Comparison of ENCODE assay signal across 8 cellular contexts in genomic region chr5:76337949-76338589, GRCh38.
DNase-seq lines count a peak whose midpoint lies in the region; ATAC-seq and TF ChIP-seq lines count a peak whose summit lies in the region.

No MANE protein-coding gene starts in this region.

- ATAC-seq in GM21723 (IDR thresholded peaks at IDR 0.05; ENCODE audit: unreplicated experiment) = peak; percentile 78
- ATAC-seq in GM21515 (IDR thresholded peaks at IDR 0.05; ENCODE audit: unreplicated experiment) = no peak

- no peaks in the 10 kb centered on the region for H3K9me3 ChIP-seq in CD4-positive, alpha-beta memory T cell (ENCODE audit: control insufficient read depth in 1 of 2, low read length in 2 of 2)
- H3K9me3 ChIP-seq in OCI-LY7 (ENCODE audit: low read length) = no peaks in the 10 kb centered on the region

- H3K4me3 Mint-ChIP-seq in CD4-positive, alpha-beta memory T cell = peak overlapping the region in 4 of 8 donors; percentile 16 to 54 (median 25)

- peak overlapping the region in 5 of 7 donors; percentile 36 to 70 (median 66) for H3K27ac Mint-ChIP-seq in CD4-positive, alpha-beta memory T cell

- POLR2A ChIA-PET in CD4-positive, alpha-beta memory T cell (lab: Charles Lee; ENCODE audit: partially characterized antibody) = interaction anchor here (1.0 to 2.1 kb wide), 5 partner anchors 12 to 209 kb away, joined by 3 to 17 read pairs (median 9); partner anchors contain the start of gene IQGAP2
- POLR2A ChIA-PET in OCI-LY7 (lab: Charles Lee) = interaction anchor here (0.5 to 0.9 kb wide), 2 partner anchors 14 to 15 kb away, joined by 5 read pairs; no protein-coding TSS in a partner anchor

- peak; percentile 55 to 62 (median 58) for DNase-seq in CD4-positive, alpha-beta memory T cell
- DNase-seq in OCI-LY7 (ENCODE audit: low spot score) (peak; percentile 74), hepatic stellate cell (ENCODE audit: low spot score) (peak; percentile 29), NCI-H146 treated with DMSO at 0.1 percent for 48 hours (lab: John Stamatoyannopoulos, UW; ENCODE audit: unreplicated experiment) (no peak)
- DNase-seq in activated gamma-delta T cell treated with anti-CD3 and anti-CD28 coated beads, Interleukin-2, amount 50 U/mL, for 16 hours (ENCODE audit: low read depth) = peak; percentile 25
- peak; percentile 23 to 39 for DNase-seq in stimulated activated CD4-positive, alpha-beta T cell treated with anti-CD3 and anti-CD28 coated beads, Interleukin-2, amount 100 ng/mL, for 24 hours

- H3K4me3 ChIP-seq in CD4-positive, alpha-beta memory T cell (ENCODE audit: low read length in 2 of 2) = no peak overlapping the region
- H3K4me3 ChIP-seq in OCI-LY7 (ENCODE audit: low read depth, low read length, poor library complexity, severe bottlenecking) = no peak overlapping the region

- BruUV-seq in OCI-LY7 (replicated peaks; lab: Mats Ljungman, UMichigan) = no TSS peak

- H3K27me3 Mint-ChIP-seq in CD4-positive, alpha-beta memory T cell = no peaks in the 10 kb centered on the region

- no peaks in the 10 kb centered on the region for H3K9me3 Mint-ChIP-seq in CD4-positive, alpha-beta memory T cell

- intact Hi-C loops in CD4-positive, alpha-beta memory T cell (cut with micrococcal nuclease) = loop anchor here (1.0 kb wide), 4 partner anchors 65 to 303 kb away; partner anchors contain the start of gene IQGAP2
- intact Hi-C loops in OCI-LY7 (cut with micrococcal nuclease; ENCODE audit: unreplicated experiment) = loop anchor here (2.0 kb wide), 3 partner anchors 65 to 303 kb away; partner anchors contain the start of gene IQGAP2

- peaks cover 32% of the 10 kb centered on the region for H3K4me1 ChIP-seq in CD4-positive, alpha-beta memory T cell (ENCODE audit: insufficient read depth, low read length)
- H3K4me1 ChIP-seq in OCI-LY7 (ENCODE audit: insufficient read depth, low read length, poor library complexity, severe bottlenecking) = peaks cover 26% of the 10 kb centered on the region

- peak; percentile 81 for TF ChIP-seq CTCF in OCI-LY7 (conservative IDR thresholded peaks at IDR 0.05; ENCODE audit: low read length)

- H3K27ac ChIP-seq in CD4-positive, alpha-beta memory T cell (ENCODE audit: low read depth, low read length) = no peak overlapping the region
- no peak overlapping the region for H3K27ac ChIP-seq in OCI-LY7 (ENCODE audit: low read depth, low read length, poor library complexity, severe bottlenecking)

- no peaks in the 10 kb centered on the region for H3K36me3 Mint-ChIP-seq in CD4-positive, alpha-beta memory T cell

- no peaks in the 10 kb centered on the region for H4K20me1 ChIP-seq in OCI-LY7 (ENCODE audit: insufficient read depth, low read length)

- H3K4me2 ChIP-seq in OCI-LY7 (ENCODE audit: low read length) = peak overlapping the region; percentile 12; the same call in 1 of the 2 replicates

- CTCF ChIA-PET in CD4-positive, alpha-beta memory T cell (lab: Charles Lee; ENCODE audit: partially characterized antibody) = interaction anchor here (0.8 to 5.3 kb wide), 20 partner anchors 9 to 247 kb away, joined by 3 to 47 read pairs (median 4); partner anchors contain the start of gene IQGAP2
- CTCF ChIA-PET in OCI-LY7 (lab: Charles Lee; ENCODE audit: unreplicated experiment) = interaction anchor here (0.9 kb wide), 1 partner anchor 13 kb away, joined by 3 read pairs; no protein-coding TSS in a partner anchor

- H3K9me2 ChIP-seq in OCI-LY7 (ENCODE audit: insufficient read depth, low read length) = no peaks in the 10 kb centered on the region

- H3K4me1 Mint-ChIP-seq in CD4-positive, alpha-beta memory T cell = peaks cover 28 to 42% (median 29%) of the 10 kb centered on the region in 4 donors

- no peaks in the 10 kb centered on the region for H3K79me2 ChIP-seq in OCI-LY7 (ENCODE audit: insufficient read depth, low read depth, low read length)

- no peaks in the 10 kb centered on the region for H3K36me3 ChIP-seq in CD4-positive, alpha-beta memory T cell (ENCODE audit: insufficient read depth, low read length)
- H3K36me3 ChIP-seq in OCI-LY7 (ENCODE audit: insufficient read depth, low read length) = no peaks in the 10 kb centered on the region

- H2AFZ ChIP-seq in OCI-LY7 (ENCODE audit: low read length) = peak overlapping the region; percentile 42; the same call in 1 of the 2 replicates

- H3K27me3 ChIP-seq in CD4-positive, alpha-beta memory T cell (ENCODE audit: insufficient read depth, low read length) = no peaks in the 10 kb centered on the region
